In the genomic region with DNA sequence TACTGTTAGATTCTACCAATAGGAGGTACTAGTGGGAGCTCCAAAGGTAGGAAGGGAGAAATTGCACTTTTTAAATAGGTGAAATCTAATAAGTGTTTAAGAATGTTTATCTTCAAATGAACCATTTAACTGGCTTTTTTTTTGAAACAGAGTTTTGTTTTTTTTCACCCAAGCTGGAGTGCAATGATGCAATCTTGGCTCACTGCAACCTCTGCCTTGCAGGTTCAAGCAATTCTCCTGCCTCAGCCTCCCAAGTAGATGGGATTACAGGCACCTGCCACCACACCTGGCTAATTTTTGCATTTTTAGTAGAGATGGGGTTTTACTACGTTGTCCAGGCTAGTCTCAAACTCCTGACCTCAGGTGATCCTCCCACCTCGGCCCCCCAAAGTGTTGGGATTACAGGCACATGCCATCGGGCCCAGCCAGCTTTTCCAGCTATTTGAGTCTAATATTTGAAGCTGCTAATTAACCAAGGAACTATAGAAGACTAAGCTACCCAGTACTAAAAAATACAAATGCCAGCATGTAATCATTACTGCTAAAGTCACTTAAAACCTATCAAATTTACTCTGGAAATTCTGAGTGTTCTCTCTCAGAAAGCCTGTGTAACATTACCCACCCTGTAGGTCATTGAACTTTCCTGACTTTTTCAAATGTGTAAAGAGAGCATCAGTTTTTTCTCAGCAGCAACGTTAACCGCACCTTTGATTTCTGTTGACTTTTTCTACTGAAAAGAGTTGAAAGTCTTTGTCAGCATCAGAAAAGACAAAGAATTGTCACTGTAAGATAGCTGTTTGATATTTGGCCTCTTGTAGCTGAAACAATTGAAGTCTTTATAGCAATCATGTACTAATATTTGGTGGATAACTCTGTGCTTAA, we compare ENCODE assay signal across 17 cellular contexts. TPM values are rescaled to one million over a fixed set of nuclear protein-coding genes. Genes with fewer than 3 reads are reported as not detected.
"Had no signal": no experiment of that assay in that cellular context is flagged by ENCODE, and none has a peak within 500 bp of the region (broad histone marks: within the 10 kb centered on the region; RNA-seq: fewer than 3 reads in every experiment).

No MANE protein-coding gene starts in this region.

- DNase-seq: activated CD4-positive, alpha-beta T cell treated with anti-CD3 and anti-CD28 coated beads, Interleukin-2, amount 50 U/mL, for 48 hours; activated CD4-positive, CD25-positive, alpha-beta regulatory T cell treated with anti-CD3 and anti-CD28 coated beads, Interleukin-2, amount 50 U/mL, for 72 hours; activated gamma-delta T cell treated with Interleukin-2 at 50 U/mL for 16 hours; amygdala; body of pancreas; caudate nucleus; erythroblast; gastrocnemius medialis; left cardiac atrium; lower lobe of right lung; ovary; stimulated activated CD4-positive, alpha-beta T cell treated with anti-CD3 and anti-CD28 coated beads, Interleukin-1b, Interleukin-23, amount 100 ng/mL, for 48 hours; SW 1271; T-helper 9 cell; thyroid gland had no signal

- FAIRE-seq: colon had no signal

- H3K36me3 ChIP-seq: gastrocnemius medialis, lower lobe of right lung, ovary, thyroid gland had no signal

- H3K9me3 Mint-ChIP-seq: neural crest cell had no signal

- ATAC-seq: body of pancreas, gastrocnemius medialis, left cardiac atrium, lower lobe of right lung had no signal

- H3K9me3 ChIP-seq: body of pancreas, gastrocnemius medialis, lower lobe of right lung, ovary, thyroid gland had no signal

- H3K4me3 ChIP-seq: body of pancreas, gastrocnemius medialis, lower lobe of right lung, ovary, thyroid gland had no signal

- H3K4me1 ChIP-seq: gastrocnemius medialis had no signal

- H3K4me3 Mint-ChIP-seq: neural crest cell had no signal

- H3K27me3 ChIP-seq: body of pancreas, gastrocnemius medialis, ovary, thyroid gland had no signal

- H3K27ac ChIP-seq: body of pancreas, gastrocnemius medialis, lower lobe of right lung, ovary, thyroid gland had no signal

RNA-seq across cellular contexts. Expression of a gene that starts 54.2 kb away (rescaled TPM):
- total RNA-seq: body of pancreas, gastrocnemius medialis, left cardiac atrium, lower lobe of right lung, thyroid gland had no signal
